18 cellular contexts compared by ENCODE assay signal in genomic region chr1:8293141-8293540, GRCh38.
"Had no signal": no experiment of that assay in that cellular context is flagged by ENCODE, and none has a peak within 500 bp of the region (broad histone marks: within the 10 kb centered on the region; RNA-seq: fewer than 3 reads in every experiment).

No MANE protein-coding gene starts in this region.

- H3K27ac ChIP-seq: right atrium auricular region had no signal

- H3K4me3 ChIP-seq: heart left ventricle, right atrium auricular region, vagina had no signal

- DNase-seq: activated B cell treated with CpG ODN at 0.5 μM for 24 hours; activated CD4-positive, alpha-beta T cell treated with anti-CD3 and anti-CD28 coated beads for 48 hours; activated CD8-positive, alpha-beta memory T cell treated with anti-CD3 and anti-CD28 coated beads, Interleukin-2, amount 50 U/mL, for 48 hours; activated CD8-positive, alpha-beta T cell treated with anti-CD3 and anti-CD28 coated beads, Interleukin-2, amount 10 ng/mL, durations not matched to agents 7 days and 5 days; activated gamma-delta T cell; activated T-cell treated with anti-CD3 and anti-CD28 coated beads, Interleukin-2, amount 50 U/mL, for 72 hours; amniotic stem cell; effector CD4-positive, alpha-beta T cell; heart left ventricle; natural killer cell; stimulated activated CD4-positive, alpha-beta T cell treated with anti-CD3 and anti-CD28 coated beads, Interleukin-4, amount 100 ng/mL, for 24 hours; stimulated activated naive CD4-positive, alpha-beta T cell treated with Interleukin-2 at 50 U/mL for 16 hours had no signal

- H3K36me3 ChIP-seq: heart left ventricle, right atrium auricular region, vagina had no signal

- H3K4me3 Mint-ChIP-seq: activated B cell treated with CpG ODN at 0.5 μM for 24 hours; activated CD8-positive, alpha-beta T cell treated with anti-CD3 and anti-CD28 coated beads, Interleukin-2, amount 10 ng/mL, durations not matched to agents 7 days and 5 days; activated naive CD8-positive, alpha-beta T cell; activated T-cell treated with anti-CD3 and anti-CD28 coated beads, Interleukin-2, amount 50 U/mL, for 72 hours; memory B cell; natural killer cell had no signal

- H3K9me3 Mint-ChIP-seq: activated B cell treated with CpG ODN at 0.5 μM for 24 hours; activated T-cell treated with anti-CD3 and anti-CD28 coated beads, Interleukin-2, amount 50 U/mL, for 72 hours; memory B cell; natural killer cell had no signal

- ATAC-seq: activated CD8-positive, alpha-beta T cell treated with anti-CD3 and anti-CD28 coated beads, Interleukin-2, amount 10 ng/mL, durations not matched to agents 7 days and 5 days; activated T-cell treated with anti-CD3 and anti-CD28 coated beads, Interleukin-2, amount 50 U/mL, for 72 hours; heart left ventricle; left lobe of liver; natural killer cell had no signal

- H3K36me3 Mint-ChIP-seq: activated naive CD8-positive, alpha-beta T cell; memory B cell; natural killer cell had no signal

- H3K4me1 Mint-ChIP-seq: activated B cell treated with CpG ODN at 0.5 μM for 24 hours, memory B cell, natural killer cell had no signal

- H3K27me3 Mint-ChIP-seq: activated naive CD8-positive, alpha-beta T cell had no signal

- H3K4me1 ChIP-seq: heart left ventricle, right atrium auricular region, vagina had no signal

- H3K27me3 ChIP-seq: heart left ventricle, right atrium auricular region, vagina had no signal

- H3K27ac Mint-ChIP-seq: activated B cell treated with CpG ODN at 0.5 μM for 24 hours; activated CD8-positive, alpha-beta T cell treated with anti-CD3 and anti-CD28 coated beads, Interleukin-2, amount 10 ng/mL, durations not matched to agents 7 days and 5 days; activated naive CD8-positive, alpha-beta T cell; activated T-cell treated with anti-CD3 and anti-CD28 coated beads, Interleukin-2, amount 50 U/mL, for 72 hours; memory B cell; natural killer cell; progenitor cell of endocrine pancreas had no signal

- H3K9me3 ChIP-seq: heart left ventricle, right atrium auricular region, vagina had no signal
